In genomic region chr5:98927242-98927987, GRCh38 we compare ENCODE assay signal across 8 cellular contexts. TPM values are rescaled to one million over a fixed set of nuclear protein-coding genes. Genes with fewer than 3 reads are reported as not detected.
DNase-seq lines count a peak whose midpoint lies in the region; ATAC-seq lines count a peak whose summit lies in the region.

No MANE protein-coding gene starts in this region.

- DNase-seq in EL (peak; percentile 65), MV-4-11 (lab: John Stamatoyannopoulos, UW) (peak; percentile 28)
- DNase-seq in activated CD4-positive, alpha-beta T cell treated with anti-CD3 and anti-CD28 coated beads, Interleukin-2, amount 10 ng/mL, durations not matched to agents 24 days and 14 days: peak; percentile 88
- DNase-seq in effector CD8-positive, alpha-beta T cell (lab: John Stamatoyannopoulos, UW): peak; percentile 54
- DNase-seq in stimulated activated CD8-positive, alpha-beta memory T cell treated with anti-CD3 and anti-CD28 coated beads, Interleukin-7, amount 100 ng/mL, for 4 hours (ENCODE audit: low read depth in 2 of 2): peak; percentile 50

- H3K27me3 ChIP-seq in mucosa of rectum (ENCODE audit: control insufficient read depth in 2 of 2, insufficient read depth in 2 of 2, low read length in 2 of 2): no peaks in the 10 kb centered on the region

- intact Hi-C loops in activated CD4-positive, alpha-beta T cell treated with anti-CD3 and anti-CD28 coated beads, Interleukin-2, amount 10 ng/mL, durations not matched to agents 24 days and 14 days (cut with micrococcal nuclease): loop anchor here (1.0 to 5.0 kb wide), 4 partner anchors 21 to 1975 kb away; partner anchors contain the start of genes RGMB and ST8SIA4

- peaks cover 17 to 23% of the 10 kb centered on the region in 2 donors for H3K36me3 ChIP-seq in mucosa of rectum (ENCODE audit: control insufficient read depth in 2 of 2, insufficient read depth in 2 of 2, low read length in 2 of 2)

- no peaks in the 10 kb centered on the region for H3K9me3 ChIP-seq in mucosa of rectum (ENCODE audit: control insufficient read depth in 2 of 2, low read length in 2 of 2)

- peak; percentile 18 for ATAC-seq in GM21717 (IDR thresholded peaks at IDR 0.05; ENCODE audit: unreplicated experiment)
- no peak for ATAC-seq in GM21515 (IDR thresholded peaks at IDR 0.05; ENCODE audit: unreplicated experiment)

- peak overlapping the region; percentile 98 for H3K27ac Mint-ChIP-seq in activated CD4-positive, alpha-beta T cell treated with anti-CD3 and anti-CD28 coated beads, Interleukin-2, amount 10 ng/mL, durations not matched to agents 24 days and 14 days

- H3K4me3 Mint-ChIP-seq in activated CD4-positive, alpha-beta T cell treated with anti-CD3 and anti-CD28 coated beads, Interleukin-2, amount 10 ng/mL, durations not matched to agents 24 days and 14 days: peak overlapping the region; percentile 95

- peak overlapping the region; percentile 100 for H3K27ac ChIP-seq in mucosa of rectum (ENCODE audit: low read depth in 2 of 2, low read length in 2 of 2)

- peaks cover 14 to 20% of the 10 kb centered on the region in 2 donors for H3K4me1 ChIP-seq in mucosa of rectum (ENCODE audit: control insufficient read depth in 2 of 2, insufficient read depth in 2 of 2, low read length in 2 of 2)

- peaks cover 33% of the 10 kb centered on the region for H3K4me1 Mint-ChIP-seq in activated CD4-positive, alpha-beta T cell treated with anti-CD3 and anti-CD28 coated beads, Interleukin-2, amount 10 ng/mL, durations not matched to agents 24 days and 14 days

- peak overlapping the region; percentile 69 to 89 for H3K9ac ChIP-seq in mucosa of rectum (ENCODE audit: low read depth in 1 of 2, low read length in 2 of 2)

- H3K9me3 Mint-ChIP-seq in activated CD4-positive, alpha-beta T cell treated with anti-CD3 and anti-CD28 coated beads, Interleukin-2, amount 10 ng/mL, durations not matched to agents 24 days and 14 days: no peaks in the 10 kb centered on the region

- peak overlapping the region; percentile 94 to 100 for H3K4me3 ChIP-seq in mucosa of rectum (ENCODE audit: low read length in 2 of 2)

- peaks cover 35% of the 10 kb centered on the region for H3K36me3 Mint-ChIP-seq in activated CD4-positive, alpha-beta T cell treated with anti-CD3 and anti-CD28 coated beads, Interleukin-2, amount 10 ng/mL, durations not matched to agents 24 days and 14 days (ENCODE audit: low read depth)

- peaks cover 5% of the 10 kb centered on the region for H3K27me3 Mint-ChIP-seq in activated CD4-positive, alpha-beta T cell treated with anti-CD3 and anti-CD28 coated beads, Interleukin-2, amount 10 ng/mL, durations not matched to agents 24 days and 14 days

RNA-seq across cellular contexts. Expression of gene CHD1, which starts 1.4 kb away (rescaled TPM):
- total RNA-seq in activated CD4-positive, alpha-beta T cell treated with anti-CD3 and anti-CD28 coated beads, Interleukin-2, amount 10 ng/mL, durations not matched to agents 24 days and 14 days: 74.2 and 80.6 TPM in 2 replicates

Comparison
In these comparisons a context has a peak if more than half of its experiments do, and no peak if none do; other contexts are left out.
1. DNase-seq: peak in every context shown above with its lines; median percentile 88 in activated CD4-positive, alpha-beta T cell treated with anti-CD3 and anti-CD28 coated beads, Interleukin-2, amount 10 ng/mL, durations not matched to agents 24 days and 14 days; 65 in EL; 54 in effector CD8-positive, alpha-beta T cell; 50 in stimulated activated CD8-positive, alpha-beta memory T cell treated with anti-CD3 and anti-CD28 coated beads, Interleukin-7, amount 100 ng/mL, for 4 hours; 28 in MV-4-11.